17 cellular contexts compared by ENCODE assay signal in genomic region chr5:178965465-178966055, GRCh38. TPM values are rescaled to one million over a fixed set of nuclear protein-coding genes. Genes with fewer than 3 reads are reported as not detected.
A peak's percentile ranks its signal among the peaks of the same experiment; 100 is the strongest.
DNase-seq lines count a peak whose midpoint lies in the region; ATAC-seq, FAIRE-seq and TF ChIP-seq lines count a peak whose summit lies in the region.
"Had no signal": no experiment of that assay in that cellular context is flagged by ENCODE, and none has a peak within 500 bp of the region (broad histone marks: within the 10 kb centered on the region; RNA-seq: fewer than 3 reads in every experiment).

No MANE protein-coding gene starts in this region.

- H3K4me3 Mint-ChIP-seq in GM23338, result no peak overlapping the region
- no peak overlapping the region for H3K4me3 Mint-ChIP-seq in endodermal cell
- H3K4me3 Mint-ChIP-seq: CD8-positive, alpha-beta memory T cell; H9; HFFc6; IgD-negative memory B cell had no signal

- peaks cover 2% of the 10 kb centered on the region for H3K27me3 Mint-ChIP-seq in GM23338 (ENCODE audit: insufficient read depth, low read depth, poor library complexity)
- H3K27me3 Mint-ChIP-seq in endodermal cell (ENCODE audit: insufficient read depth), result no peaks in the 10 kb centered on the region
- H3K27me3 Mint-ChIP-seq: IgD-negative memory B cell had no signal

- H3K27ac Mint-ChIP-seq in GM23338 (no peak overlapping the region), endodermal cell (no peak overlapping the region)
- H3K27ac Mint-ChIP-seq: CD8-positive, alpha-beta memory T cell; H9; HFFc6; IgD-negative memory B cell had no signal

- no peaks in the 10 kb centered on the region for H3K4me1 ChIP-seq in GM23338 (ENCODE audit: insufficient read depth)
- no peaks in the 10 kb centered on the region for H3K4me1 ChIP-seq in adipocyte (ENCODE audit: control insufficient read depth, insufficient read depth, low read length)
- no peaks in the 10 kb centered on the region for H3K4me1 ChIP-seq in endodermal cell (ENCODE audit: control insufficient read depth, insufficient read depth, low read length)
- H3K4me1 ChIP-seq in muscle layer of duodenum (ENCODE audit: control insufficient read depth in 1 of 2, insufficient read depth in 2 of 2, low read length in 2 of 2), result no peaks in the 10 kb centered on the region
- H3K4me1 ChIP-seq: BLaER1 had no signal

- no peak for FAIRE-seq in frontal cortex (lab: Jason Lieb, UNC)

- H3K9ac ChIP-seq in adipocyte (ENCODE audit: low read length), result no peak overlapping the region
- H3K9ac ChIP-seq in endodermal cell (ENCODE audit: extremely low read depth, low read length, poor library complexity, severe bottlenecking), result no peak overlapping the region
- H3K9ac ChIP-seq: BLaER1, GM23248 had no signal

- DNase-seq in GM23338 (ENCODE audit: low spot score), result peak; percentile 1
- DNase-seq in adipocyte (ENCODE audit: low read depth), result no peak
- no peak for DNase-seq in endodermal cell
- DNase-seq in frontal cortex (ENCODE audit: low spot score in 2 of 2), result no peak
- DNase-seq: 8988T; AML-193; CD8-positive, alpha-beta memory T cell; DMS53; GF-D8; GM23248; H9; HFFc6 had no signal

- no peaks in the 10 kb centered on the region for H3F3A ChIP-seq in GM23338 (replicated peaks; ENCODE audit: low read depth)

- peaks cover 62% of the 10 kb centered on the region for H3K36me3 Mint-ChIP-seq in GM23338 (ENCODE audit: low read depth)
- H3K36me3 Mint-ChIP-seq in endodermal cell (ENCODE audit: low read depth), result peaks cover 2% of the 10 kb centered on the region
- H3K36me3 Mint-ChIP-seq: IgD-negative memory B cell had no signal

- H4K20me1 ChIP-seq in GM23338 (replicated peaks; ENCODE audit: insufficient read depth), result no peaks in the 10 kb centered on the region
- H4K20me1 ChIP-seq: BLaER1 had no signal

- peaks cover 97% of the 10 kb centered on the region for H3K9me3 Mint-ChIP-seq in GM23338
- H3K9me3 Mint-ChIP-seq in endodermal cell, result peaks cover 90% of the 10 kb centered on the region

- no peak overlapping the region for H2AFZ ChIP-seq in GM23338
- H2AFZ ChIP-seq: GM23248 had no signal

- ATAC-seq in GM23338, result no peak
- ATAC-seq in GM18870 (IDR thresholded peaks at IDR 0.05; ENCODE audit: unreplicated experiment), result no peak
- no peak for ATAC-seq in GM18519 (IDR thresholded peaks at IDR 0.05; ENCODE audit: low FRiP score, unreplicated experiment)

- H3K4me2 ChIP-seq in GM23338, result no peak overlapping the region
- H3K4me2 ChIP-seq: BLaER1 had no signal

- no peak for TF ChIP-seq CTCF in GM23338 (conservative IDR thresholded peaks at IDR 0.05; ENCODE audit: low read depth in 2 of 2)
- TF ChIP-seq CTCF in endodermal cell (conservative IDR thresholded peaks at IDR 0.05), result no peak

- no peak overlapping the region for H3K27ac ChIP-seq in GM23338 (ENCODE audit: low read depth)
- H3K27ac ChIP-seq in endodermal cell (ENCODE audit: low read depth, low read length), result no peak overlapping the region
- no peak overlapping the region for H3K27ac ChIP-seq in muscle layer of duodenum (ENCODE audit: low read length)
- H3K27ac ChIP-seq: BLaER1, GM23248 had no signal

- H3K36me3 ChIP-seq in GM23338 (ENCODE audit: insufficient read depth) (peaks cover 52% of the 10 kb centered on the region), adipocyte (ENCODE audit: control insufficient read depth, insufficient read depth, low read length, severe bottlenecking) (peaks cover 18% of the 10 kb centered on the region), endodermal cell (ENCODE audit: control insufficient read depth, insufficient read depth, low read length) (no peaks in the 10 kb centered on the region), muscle layer of duodenum (ENCODE audit: control insufficient read depth in 1 of 2, insufficient read depth in 2 of 2, low read length in 2 of 2) (peaks cover 5 to 54% of the 10 kb centered on the region in 2 donors)
- H3K36me3 ChIP-seq: BLaER1 had no signal

- no peaks in the 10 kb centered on the region for H3K79me2 ChIP-seq in GM23338 (replicated peaks; ENCODE audit: insufficient read depth)

- H3K27me3 ChIP-seq in GM23338 (ENCODE audit: insufficient read depth) (no peaks in the 10 kb centered on the region), adipocyte (replicated peaks; ENCODE audit: control insufficient read depth, insufficient read depth, low read length) (no peaks in the 10 kb centered on the region), endodermal cell (ENCODE audit: control insufficient read depth, insufficient read depth, low read length, poor library complexity, severe bottlenecking) (no peaks in the 10 kb centered on the region), muscle layer of duodenum (ENCODE audit: low read depth, low read length) (no peaks in the 10 kb centered on the region)
- H3K27me3 ChIP-seq: BLaER1 had no signal

- H3K4me1 Mint-ChIP-seq in GM23338, result no peaks in the 10 kb centered on the region
- no peaks in the 10 kb centered on the region for H3K4me1 Mint-ChIP-seq in endodermal cell
- H3K4me1 Mint-ChIP-seq: CD8-positive, alpha-beta memory T cell; H9; IgD-negative memory B cell had no signal

- peaks cover 92% of the 10 kb centered on the region for H3K9me3 ChIP-seq in adipocyte (ENCODE audit: control insufficient read depth, low read length)
- peaks cover 82% of the 10 kb centered on the region for H3K9me3 ChIP-seq in endodermal cell (ENCODE audit: control insufficient read depth, low read length)
- H3K9me3 ChIP-seq in muscle layer of duodenum (ENCODE audit: control insufficient read depth in 1 of 2, low read length in 2 of 2), result peaks cover 70 to 79% of the 10 kb centered on the region in 2 donors

- H3K9me2 ChIP-seq in GM23338 (ENCODE audit: insufficient read depth), result no peaks in the 10 kb centered on the region

- peak overlapping the region; percentile 13; the same call in 1 of the 2 replicates for H3K4me3 ChIP-seq in GM23338
- H3K4me3 ChIP-seq in adipocyte (ENCODE audit: low read length), result peak overlapping the region; percentile 44
- H3K4me3 ChIP-seq in endodermal cell (ENCODE audit: low read length), result peak overlapping the region; percentile 45
- peak overlapping the region; percentile 26 to 51 for H3K4me3 ChIP-seq in muscle layer of duodenum (ENCODE audit: low read depth in 1 of 2, low read length in 2 of 2)
- H3K4me3 ChIP-seq: GM23248 had no signal

- 94% methylated on average over 4 to 5 of the region's 5 CpGs for WGBS in endodermal cell (ENCODE audit: insufficient coverage in 1 of 2, insufficient read length in 1 of 2), 2 experiments

TF ChIP-seq in GM23338, 12 proteins besides CTCF, POLR2A, EP300 and RAD21:
- TF ChIP-seq NANOG (IDR thresholded peaks at IDR 0.05; ENCODE audit: borderline replicate concordance) (no peak), EZH2 (IDR thresholded peaks at IDR 0.05; ENCODE audit: low read depth, unreplicated experiment) (no peak)

RNA-seq across cellular contexts. Expression of gene ZNF454, which starts 24.6 kb away (rescaled TPM):
- 5.9 and 12.8 TPM in 2 replicates for total RNA-seq in GM23338 (2014; rRNA removed; shearing (Covaris generic))
- polyA plus RNA-seq in GM23338 (2016; fragmentation: Nextera tagmentation; extraction: Ambion mirVana), result 3.2 and 4.9 TPM in 2 replicates
- total RNA-seq in endodermal cell, result under 1 TPM in 1 of 2 donors, not detected in 1; 0.86 TPM
- polyA plus RNA-seq in endodermal cell (2013, experiment 1 of 2), result 1.5 TPM
- polyA plus RNA-seq in endodermal cell (2013, experiment 2 of 2), result 1.3 TPM
- total RNA-seq in frontal cortex, result 9.0 TPM
- total RNA-seq: CD8-positive, alpha-beta memory T cell; H9; HFFc6 had no signal
- polyA plus RNA-seq: CD8-positive, alpha-beta memory T cell; IgD-negative memory B cell had no signal

RNA-seq across cellular contexts. Expression of gene GRM6, which starts 29.6 kb away (rescaled TPM):
- not detected in 2 replicates for total RNA-seq in GM23338 (2014; rRNA removed; shearing (Covaris generic))
- polyA plus RNA-seq in GM23338 (2016; fragmentation: Nextera tagmentation; extraction: Ambion mirVana), result 0.19 and 0.50 TPM in 2 replicates
- not detected for total RNA-seq in endodermal cell
- polyA plus RNA-seq in endodermal cell (2013, experiment 1 of 2), result not detected
- polyA plus RNA-seq in endodermal cell (2013, experiment 2 of 2), result not detected
- total RNA-seq in frontal cortex, result under 0.01 TPM
- total RNA-seq: CD8-positive, alpha-beta memory T cell; GM23248; H9; HFFc6 had no signal
- polyA plus RNA-seq: CD8-positive, alpha-beta memory T cell; IgD-negative memory B cell had no signal

RNA-seq across cellular contexts. Expression of gene ZNF879, which starts 58.0 kb away (rescaled TPM):
- 3.5 and 5.6 TPM in 2 replicates for total RNA-seq in GM23338 (2014; rRNA removed; shearing (Covaris generic))
- 3.0 and 3.9 TPM in 2 replicates for polyA plus RNA-seq in GM23338 (2016; fragmentation: Nextera tagmentation; extraction: Ambion mirVana)
- 1 to 10 TPM; 5.8 to 6.6 TPM for total RNA-seq in endodermal cell
- polyA plus RNA-seq in endodermal cell (2013, experiment 1 of 2), result 4.1 TPM
- polyA plus RNA-seq in endodermal cell (2013, experiment 2 of 2), result 3.7 TPM
- total RNA-seq in frontal cortex, result 16.7 TPM
